Comparison of ENCODE assay signal across 8 cellular contexts in the genomic region with DNA sequence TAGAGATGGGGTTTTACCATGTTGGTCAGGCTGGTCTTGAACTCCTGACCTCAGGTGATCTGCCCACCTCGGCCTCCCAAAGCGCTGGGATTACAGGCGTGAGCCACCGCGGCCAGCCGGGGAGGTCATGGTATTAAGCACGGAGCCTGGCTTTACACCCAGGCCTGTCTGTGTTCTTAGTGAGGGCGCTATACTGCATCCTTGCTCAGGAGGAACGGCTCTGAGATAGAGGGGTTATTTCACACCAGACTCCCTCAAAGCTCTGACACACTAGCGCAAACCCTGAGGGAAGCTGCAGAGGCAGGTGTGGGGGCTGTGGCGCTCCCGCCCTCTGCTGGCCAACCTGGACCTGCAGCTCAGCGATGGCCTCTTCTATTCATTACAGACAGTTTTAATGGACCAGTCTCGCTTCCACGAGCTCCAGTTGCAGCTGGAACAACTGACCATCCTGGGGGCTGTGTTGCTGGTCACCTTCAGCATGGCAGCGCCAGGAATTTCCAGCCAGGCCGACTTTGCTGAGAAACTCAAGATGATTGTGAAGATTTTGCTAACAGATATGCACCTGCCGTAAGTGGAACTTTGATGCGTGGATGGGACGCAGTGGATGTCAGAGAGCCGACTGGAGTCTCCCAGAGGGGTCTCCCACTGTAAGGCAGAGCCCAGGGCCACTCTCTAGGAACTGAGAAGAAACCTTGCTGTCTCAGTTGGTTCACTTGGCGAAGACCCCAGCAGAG. TPM values are rescaled to one million over a fixed set of nuclear protein-coding genes. Genes with fewer than 3 reads are reported as not detected.
DNase-seq lines count a peak whose midpoint lies in the region; ATAC-seq lines count a peak whose summit lies in the region.

No MANE protein-coding gene starts in this region.

- no peak overlapping the region for H3K9ac ChIP-seq in mesendoderm (ENCODE audit: low read length)

- no peak overlapping the region for H3K27ac ChIP-seq in effector memory CD4-positive, alpha-beta T cell (ENCODE audit: insufficient read depth, low read length, poor library complexity, severe bottlenecking)
- H3K27ac ChIP-seq in mesendoderm (ENCODE audit: low read depth, low read length) = no peak overlapping the region

- no peak overlapping the region for H3K4me3 ChIP-seq in effector memory CD4-positive, alpha-beta T cell (ENCODE audit: insufficient read depth, low read depth, low read length, poor library complexity, severe bottlenecking)
- no peak overlapping the region for H3K4me3 ChIP-seq in mesendoderm (ENCODE audit: low read length)

- H3K4ac ChIP-seq in mesendoderm (ENCODE audit: low read depth, low read length) = no peak overlapping the region

- no peak overlapping the region for H3K23ac ChIP-seq in mesendoderm (ENCODE audit: low read length)

- DNase-seq in NCI-H774 (lab: John Stamatoyannopoulos, UW) (peak; percentile 3), mesendoderm (peak; percentile 90)
- DNase-seq in activated CD8-positive, alpha-beta memory T cell treated with anti-CD3 and anti-CD28 coated beads for 1 hour (ENCODE audit: extremely low read depth in 1 of 2, low read depth in 1 of 2) = peak; percentile 47 to 57
- DNase-seq in effector memory CD4-positive, alpha-beta T cell = peak; percentile 39 to 52 (median 41)
- DNase-seq in stimulated activated CD8-positive, alpha-beta memory T cell treated with anti-CD3 and anti-CD28 coated beads, Interleukin-2, amount 100 ng/mL, for 1 hour (ENCODE audit: low read depth in 2 of 2) = peak; percentile 45 to 53

- H3K4me2 ChIP-seq in mesendoderm (ENCODE audit: low read length) = no peak overlapping the region

- peak; percentile 56 for ATAC-seq in GM18502 (IDR thresholded peaks at IDR 0.05; ENCODE audit: poor library complexity, unreplicated experiment)
- ATAC-seq in HG03139 (IDR thresholded peaks at IDR 0.05; ENCODE audit: unreplicated experiment) = peak; percentile 53
- no peak for ATAC-seq in GM21360 (IDR thresholded peaks at IDR 0.05; ENCODE audit: unreplicated experiment)

- no CpG with 5 or more reads among the region's 22 CpGs for WGBS in mesendoderm (ENCODE audit: extremely low coverage, insufficient coverage, low lambda C conversion rate)

- no peaks in the 10 kb centered on the region for H3K79me2 ChIP-seq in mesendoderm (ENCODE audit: control insufficient read depth, insufficient read depth, low read length)

- H4K5ac ChIP-seq in mesendoderm (ENCODE audit: low read length) = no peak overlapping the region

- no peak overlapping the region for H3K18ac ChIP-seq in mesendoderm (ENCODE audit: low read length)

- H2BK5ac ChIP-seq in mesendoderm (ENCODE audit: low read length) = no peak overlapping the region

- H3K4me1 ChIP-seq in effector memory CD4-positive, alpha-beta T cell (ENCODE audit: control insufficient read depth, insufficient read depth, low read length, poor library complexity, severe bottlenecking) = no peaks in the 10 kb centered on the region
- no peaks in the 10 kb centered on the region for H3K4me1 ChIP-seq in mesendoderm (ENCODE audit: control insufficient read depth, low read depth, low read length)

- no peak overlapping the region for H4K8ac ChIP-seq in mesendoderm (ENCODE audit: low read depth, low read length)

- no peaks in the 10 kb centered on the region for H3K79me1 ChIP-seq in mesendoderm (ENCODE audit: low read length)

- no peak overlapping the region for H2AK5ac ChIP-seq in mesendoderm (ENCODE audit: low read length)

- H2BK15ac ChIP-seq in mesendoderm (replicated peaks; ENCODE audit: low read depth) = no peak overlapping the region

- no peaks in the 10 kb centered on the region for H3K27me3 ChIP-seq in effector memory CD4-positive, alpha-beta T cell (replicated peaks; ENCODE audit: control insufficient read depth, insufficient read depth, low read length, poor library complexity, severe bottlenecking)
- no peaks in the 10 kb centered on the region for H3K27me3 ChIP-seq in mesendoderm (ENCODE audit: insufficient read depth, low read length, poor library complexity)

- H3K36me3 ChIP-seq in effector memory CD4-positive, alpha-beta T cell (ENCODE audit: control insufficient read depth, insufficient read depth, low read length) = peaks cover 24% of the 10 kb centered on the region
- H3K36me3 ChIP-seq in mesendoderm (ENCODE audit: control insufficient read depth, insufficient read depth, low read length) = peaks cover 13% of the 10 kb centered on the region

- no peak overlapping the region for H2BK120ac ChIP-seq in mesendoderm (ENCODE audit: low read depth, low read length)

- no peaks in the 10 kb centered on the region for H3K9me3 ChIP-seq in effector memory CD4-positive, alpha-beta T cell (ENCODE audit: control insufficient read depth, low read length)

- no peak overlapping the region for H3K56ac ChIP-seq in mesendoderm (ENCODE audit: low read length)

RNA-seq across cellular contexts. Expression of gene TCP11L1, which starts 26.2 kb away (rescaled TPM):
- 7.3 TPM for polyA plus RNA-seq in mesendoderm (2013, experiment 1 of 2)
- 7.6 TPM for polyA plus RNA-seq in mesendoderm (2013, experiment 2 of 2)

RNA-seq across cellular contexts. Expression of gene DEPDC7, which starts 49.9 kb away (rescaled TPM):
- polyA plus RNA-seq in mesendoderm (2013, experiment 1 of 2) = 3.2 TPM
- 3.3 TPM for polyA plus RNA-seq in mesendoderm (2013, experiment 2 of 2)

Comparison
In these comparisons a context has a peak if more than half of its experiments do, and no peak if none do; other contexts are left out.
1. DNase-seq: peak in every context shown above with its lines; median percentile 90 in mesendoderm; 52 in activated CD8-positive, alpha-beta memory T cell treated with anti-CD3 and anti-CD28 coated beads for 1 hour; 49 in stimulated activated CD8-positive, alpha-beta memory T cell treated with anti-CD3 and anti-CD28 coated beads, Interleukin-2, amount 100 ng/mL, for 1 hour; 41 in effector memory CD4-positive, alpha-beta T cell; 3 in NCI-H774.